8 cellular contexts compared by ENCODE assay signal in genomic region chr5:151686673-151687378, GRCh38. TPM values are rescaled to one million over a fixed set of nuclear protein-coding genes. Genes with fewer than 3 reads are reported as not detected.
DNase-seq lines count a peak whose midpoint lies in the region; ATAC-seq and TF ChIP-seq lines count a peak whose summit lies in the region.

SPARC (minus strand) TSS chr5:151686915; CDS start chr5:151676188, 10,727 bp downstream.

- H3K4me1 Mint-ChIP-seq in naive B cell = peaks cover 10 to 14% (median 13%) of the 10 kb centered on the region in 3 donors

- DNase-seq in C1 segment of cervical spinal cord (lab: John Stamatoyannopoulos, UW) (peak in 12 of 14 donors; percentile 21 to 85 (median 77)), WERI-Rb-1 (peak; percentile 69), fibroblast of the conjunctiva (ENCODE audit: low read depth) (peak; percentile 95), naive B cell (no peak), vagina (ENCODE audit: extremely low spot score in 2 of 2) (peak in 1 of 2 donors; percentile 99), NK-92 (lab: John Stamatoyannopoulos, UW; ENCODE audit: unreplicated experiment) (no peak)

- H3K9me3 Mint-ChIP-seq in naive B cell = no peaks in the 10 kb centered on the region

- TF ChIP-seq CTCF in WERI-Rb-1 (IDR thresholded peaks at IDR 0.05; ENCODE audit: low read depth, low read length) (no peak), vagina (IDR thresholded peaks at IDR 0.05) (no peak)

- intact Hi-C loops in vagina (cut with DNase I) = no loop called here

- peak in 1 of 2 donors; percentile 90 for TF ChIP-seq POLR2A in vagina (IDR thresholded peaks at IDR 0.05)

- H3K36me3 Mint-ChIP-seq in naive B cell = peaks cover 0 to 6% of the 10 kb centered on the region in 2 donors

- peaks cover 34 to 41% (median 40%) of the 10 kb centered on the region in 3 donors for H3K27me3 Mint-ChIP-seq in naive B cell

- H3K4me3 Mint-ChIP-seq in naive B cell = peak within 1 kb of the TSS in 5 of 8 donors; percentile 21 to 65 (median 37)

- peaks cover 42% of the 10 kb centered on the region for H3K4me1 ChIP-seq in vagina

- H3K27me3 ChIP-seq in WERI-Rb-1 (ENCODE audit: insufficient read depth, low read depth, severe bottlenecking) (no peaks in the 10 kb centered on the region), vagina (no peaks in the 10 kb centered on the region)

- H3K27ac ChIP-seq in WERI-Rb-1 = peak within 1 kb of the TSS; percentile 52; the same call in 1 of the 2 replicates
- H3K27ac ChIP-seq in vagina = peak within 1 kb of the TSS; percentile 94

- no peaks in the 10 kb centered on the region for H3K9me3 ChIP-seq in WERI-Rb-1 (ENCODE audit: severe bottlenecking)
- H3K9me3 ChIP-seq in vagina = no peaks in the 10 kb centered on the region

- H3K36me3 ChIP-seq in WERI-Rb-1 (no peaks in the 10 kb centered on the region), vagina (no peaks in the 10 kb centered on the region)

- peak; percentile 79 for ATAC-seq in GM19397 (IDR thresholded peaks at IDR 0.05; ENCODE audit: unreplicated experiment)
- peak; percentile 52 for ATAC-seq in HG03565 (IDR thresholded peaks at IDR 0.05; ENCODE audit: unreplicated experiment)
- no peak for ATAC-seq in naive B cell (ENCODE audit: low read depth in 2 of 2)

- peak within 1 kb of the TSS; percentile 44 for H3K4me3 ChIP-seq in WERI-Rb-1 (ENCODE audit: low read depth, low read length)
- peak within 1 kb of the TSS; percentile 76 to 77 for H3K4me3 ChIP-seq in vagina

- peak within 1 kb of the TSS in 1 of 6 donors; percentile 50 for H3K27ac Mint-ChIP-seq in naive B cell

RNA-seq across cellular contexts. Expression of gene SPARC, which starts in this region (rescaled TPM):
- 10 to 100 TPM in 5 of 6 donors, 1 to 10 TPM in 1; 9.6 to 30.7 (median 24.7) TPM for polyA plus RNA-seq in naive B cell (ENCODE audit: low read depth in 6 of 6)
- total RNA-seq in vagina = 273 TPM

Comparison
In these comparisons a context has a peak if more than half of its experiments do, and no peak if none do; other contexts are left out.
1. DNase-seq: peak in C1 segment of cervical spinal cord (12 of 14), WERI-Rb-1 (single experiment) and fibroblast of the conjunctiva (single experiment); none in naive B cell (single experiment) and NK-92 (single experiment).
2. ATAC-seq: peak in GM19397 (single experiment) and HG03565 (single experiment); none in naive B cell (0 of 2).